Comparison of ENCODE assay signal across 10 cellular contexts in the genomic region with DNA sequence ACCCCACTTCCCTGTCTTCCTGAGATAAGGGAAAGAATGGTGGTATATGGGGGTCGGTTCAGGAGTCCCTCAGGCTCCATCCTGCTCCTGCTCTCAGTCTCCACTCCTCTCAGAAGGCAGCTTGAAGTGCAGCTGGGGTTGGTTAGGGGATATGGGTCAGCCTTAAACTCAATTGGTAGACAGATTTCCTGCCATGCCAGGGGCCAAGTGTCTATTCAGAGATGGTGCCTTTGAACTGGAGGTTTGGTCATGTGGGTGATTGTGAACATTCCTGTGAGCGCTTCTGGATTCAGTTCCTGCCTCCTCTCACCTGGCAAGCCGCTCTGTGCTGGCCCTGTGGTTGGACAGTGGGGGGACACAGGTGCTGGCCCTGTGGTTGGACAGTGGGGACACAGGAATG. TPM values are rescaled to one million over a fixed set of nuclear protein-coding genes. Genes with fewer than 3 reads are reported as not detected.
"Had no signal": no experiment of that assay in that cellular context is flagged by ENCODE, and none has a peak within 500 bp of the region (broad histone marks: within the 10 kb centered on the region; RNA-seq: fewer than 3 reads in every experiment).

No MANE protein-coding gene starts in this region.

- H2AFZ ChIP-seq: GM23248 had no signal

- H3K4me3 ChIP-seq: GM23248, HAP-1, K562 had no signal

- H3K9ac ChIP-seq: GM23248 had no signal

- ATAC-seq: HCT116, HepG2, K562 had no signal

- H3K9me3 ChIP-seq: HAP-1 had no signal

- H3K27ac Mint-ChIP-seq: HFFc6 had no signal

- H3K36me3 ChIP-seq: HAP-1 had no signal

- H3K4me3 Mint-ChIP-seq: HFFc6 had no signal

- H3K4me1 ChIP-seq: HAP-1 had no signal

- H3K27ac ChIP-seq: GM23248, HL-60 had no signal

- DNase-seq: GM23248, GOT3, H7, HFFc6 had no signal

RNA-seq across cellular contexts. Expression of a gene that starts 35.1 kb away (rescaled TPM):
- total RNA-seq: GM23248, H4, HFFc6 had no signal
- polyA plus RNA-seq: GM23248 had no signal
